ENCODE assay signal across 20 cellular contexts in the genomic region with DNA sequence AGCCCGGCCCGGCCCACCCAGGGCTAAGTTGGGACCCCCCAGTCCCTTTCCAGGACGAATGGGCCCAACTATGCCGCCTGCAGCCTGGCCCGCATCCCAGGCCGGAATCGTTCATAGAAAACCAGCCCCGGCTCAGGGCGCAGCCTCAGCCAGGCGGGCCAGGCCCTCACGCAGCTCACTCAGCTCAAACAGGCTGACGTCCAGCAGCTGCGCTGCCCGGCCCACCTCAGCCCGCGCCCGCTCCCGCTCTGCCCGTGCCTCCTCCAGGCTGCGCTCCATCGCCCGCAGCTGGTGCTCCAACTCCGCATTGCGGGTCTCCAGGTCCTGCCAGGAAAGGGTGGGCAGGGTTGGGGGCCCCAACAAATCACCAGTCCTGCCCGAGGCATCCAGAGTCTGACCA. TPM values are rescaled to one million over a fixed set of nuclear protein-coding genes. Genes with fewer than 3 reads are reported as not detected.
DNase-seq lines count a peak whose midpoint lies in the region; ATAC-seq, FAIRE-seq and TF ChIP-seq lines count a peak whose summit lies in the region.
"Had no signal": no experiment of that assay in that cellular context is flagged by ENCODE, and none has a peak within 500 bp of the region (broad histone marks: within the 10 kb centered on the region; RNA-seq: fewer than 3 reads in every experiment).

No MANE protein-coding gene starts in this region.

- in situ Hi-C loops in mammary epithelial cell (cut with MboI; ENCODE audit: low sequenced_read_pairs in 2 of 2): no loop called here
- in situ Hi-C loops in K562 (cut with MboI): no loop called here

- no peak for ATAC-seq in K562
- ATAC-seq in mucosa of descending colon: no peak
- ATAC-seq in stimulated activated naive B cell treated with anti-CD40 and anti-IgM and Interleukin-4, amounts not matched to agents 10 μg/mL and 1 μg/mL and 100 μg/mL, for 72 hours (replicated peaks): no peak
- ATAC-seq in CD4-positive, alpha-beta T cell (ENCODE audit: poor library complexity): no peak
- ATAC-seq: A549 had no signal

- no peak overlapping the region for H3K4me2 ChIP-seq in mammary epithelial cell (ENCODE audit: insufficient read depth, low read depth, low read length)
- no peak overlapping the region for H3K4me2 ChIP-seq in K562 (ENCODE audit: insufficient read depth, low read length)
- H3K4me2 ChIP-seq: A549 had no signal

- H3K36me3 Mint-ChIP-seq in stimulated activated naive B cell treated with anti-CD40 and anti-IgM and Interleukin-4, amounts not matched to agents 10 μg/mL and 1 μg/mL and 100 μg/mL, for 72 hours: peaks cover 26 to 31% of the 10 kb centered on the region in 2 donors
- H3K36me3 Mint-ChIP-seq in CD4-positive, alpha-beta T cell (ENCODE audit: low read depth): peaks cover 26% of the 10 kb centered on the region

- peaks cover 17% of the 10 kb centered on the region for H3K79me2 ChIP-seq in mammary epithelial cell (ENCODE audit: insufficient read depth, low read length)
- H3K79me2 ChIP-seq in K562 (ENCODE audit: control insufficient read depth, insufficient read depth, low read length): no peaks in the 10 kb centered on the region

- H3K9me3 ChIP-seq in mammary epithelial cell (replicated peaks; ENCODE audit: insufficient read depth, low read length) (no peaks in the 10 kb centered on the region), breast epithelium (no peaks in the 10 kb centered on the region), K562 (replicated peaks; ENCODE audit: control insufficient read depth, insufficient read depth, low read depth, low read length) (no peaks in the 10 kb centered on the region), mucosa of descending colon (no peaks in the 10 kb centered on the region)
- H3K9me3 ChIP-seq in CD4-positive, alpha-beta T cell (ENCODE audit: control insufficient read depth, low read length): no peaks in the 10 kb centered on the region
- H3K9me3 ChIP-seq: A549, HAP-1 had no signal

- no peak overlapping the region for H3K4me3 Mint-ChIP-seq in stimulated activated naive B cell treated with anti-CD40 and anti-IgM and Interleukin-4, amounts not matched to agents 10 μg/mL and 1 μg/mL and 100 μg/mL, for 72 hours
- H3K4me3 Mint-ChIP-seq in CD4-positive, alpha-beta T cell: no peak overlapping the region
- H3K4me3 Mint-ChIP-seq: CD4-positive, alpha-beta memory T cell had no signal

- dilution Hi-C loops in mammary epithelial cell (cut with HindIII; ENCODE audit: low sequenced_read_pairs): loop anchor here (5.0 kb wide), 1 partner anchor 82 kb away; no protein-coding TSS in a partner anchor

- no peak for FAIRE-seq in K562 (lab: Jason Lieb, UNC)
- FAIRE-seq: A549, H1 had no signal

- H3K27me3 ChIP-seq in mammary epithelial cell (ENCODE audit: insufficient read depth, low read length) (no peaks in the 10 kb centered on the region), breast epithelium (no peaks in the 10 kb centered on the region), K562 (ENCODE audit: control insufficient read depth in 2 of 2, insufficient read depth in 2 of 2, low read length in 2 of 2) (no peaks in the 10 kb centered on the region)
- H3K27me3 ChIP-seq in CD4-positive, alpha-beta T cell (ENCODE audit: control insufficient read depth, insufficient read depth, low read length): peaks cover 4% of the 10 kb centered on the region

- H3K27ac Mint-ChIP-seq in stimulated activated naive B cell treated with anti-CD40 and anti-IgM and Interleukin-4, amounts not matched to agents 10 μg/mL and 1 μg/mL and 100 μg/mL, for 72 hours: peak overlapping the region; percentile 5
- no peak overlapping the region for H3K27ac Mint-ChIP-seq in CD4-positive, alpha-beta T cell
- H3K27ac Mint-ChIP-seq: IgD-negative memory B cell had no signal

- H4K20me1 ChIP-seq in mammary epithelial cell (ENCODE audit: insufficient read depth, low read length) (no peaks in the 10 kb centered on the region), K562 (replicated peaks; ENCODE audit: control insufficient read depth, insufficient read depth, low read length) (0 out of 2 replicates have a peak, but pooled peaks cover 3% of the 10 kb centered on the region)

- TF ChIP-seq CTCF in mammary epithelial cell (conservative IDR thresholded peaks at IDR 0.05 in 1 of 2, IDR thresholded peaks at IDR 0.05 in 1 of 2; ENCODE audit: extremely low read depth in 1 of 2, insufficient read depth in 1 of 2, low read depth in 1 of 2, low read length in 2 of 2) (no peak), breast epithelium (IDR thresholded peaks at IDR 0.05) (no peak), K562 (IDR thresholded peaks at IDR 0.05 in 2 of 3, conservative IDR thresholded peaks at IDR 0.05 in 1 of 3; ENCODE audit: insufficient read depth in 2 of 3, low read depth in 1 of 3, low read length in 3 of 3) (no peak), mucosa of descending colon (IDR thresholded peaks at IDR 0.05) (no peak)
- no peak for TF ChIP-seq CTCF in CD4-positive, alpha-beta T cell (IDR thresholded peaks at IDR 0.05)

- H3K4me3 ChIP-seq in mammary epithelial cell (replicated peaks in 1 of 3; ENCODE audit: insufficient read depth in 1 of 3, low read depth in 2 of 3, low read length in 3 of 3) (no peak overlapping the region), breast epithelium (no peak overlapping the region), K562 (no peak overlapping the region), mucosa of descending colon (no peak overlapping the region)
- H3K4me3 ChIP-seq: A549, HAP-1 had no signal

- no peaks in the 10 kb centered on the region for H3K4me1 ChIP-seq in mammary epithelial cell (ENCODE audit: insufficient read depth, low read length)
- H3K4me1 ChIP-seq in breast epithelium: no peaks in the 10 kb centered on the region
- H3K4me1 ChIP-seq in K562 (replicated peaks in 1 of 2; ENCODE audit: control insufficient read depth in 2 of 2, insufficient read depth in 2 of 2, low read length in 2 of 2): peaks cover 5 to 28% of the 10 kb centered on the region in 2 experiments; a peak in 4 of 5 replicates
- H3K4me1 ChIP-seq in mucosa of descending colon (ENCODE audit: low read depth): peaks cover 5% of the 10 kb centered on the region
- H3K4me1 ChIP-seq: A549, HAP-1 had no signal

- TF ChIP-seq RAD21 in K562 (CRISPR knock-in tag; conservative IDR thresholded peaks at IDR 0.05 in 1 of 2, IDR thresholded peaks at IDR 0.05 in 1 of 2): no peak

- H3K9me3 Mint-ChIP-seq in stimulated activated naive B cell treated with anti-CD40 and anti-IgM and Interleukin-4, amounts not matched to agents 10 μg/mL and 1 μg/mL and 100 μg/mL, for 72 hours: no peaks in the 10 kb centered on the region
- no peaks in the 10 kb centered on the region for H3K9me3 Mint-ChIP-seq in CD4-positive, alpha-beta T cell
- H3K9me3 Mint-ChIP-seq: CD4-positive, alpha-beta memory T cell had no signal

- H3K9ac ChIP-seq in mammary epithelial cell (ENCODE audit: insufficient read depth, low read length): no peak overlapping the region
- no peak overlapping the region for H3K9ac ChIP-seq in K562 (ENCODE audit: insufficient read depth in 1 of 2, low read depth in 2 of 2, low read length in 2 of 2)

- no peak for TF ChIP-seq EP300 in K562 (IDR thresholded peaks at IDR 0.05; ENCODE audit: low read length)

- H3K9me1 ChIP-seq in K562 (ENCODE audit: control insufficient read depth, insufficient read depth, low read length): peaks cover 2% of the 10 kb centered on the region

- 92% methylated on average over 22 of the region's 25 CpGs for WGBS in mammary epithelial cell (ENCODE audit: low coverage, missing lambda C conversion rate)
- 87% methylated on average over 18 of the region's 25 CpGs for WGBS in K562 (ENCODE audit: insufficient coverage, low coverage, missing lambda C conversion rate)

- H3K36me3 ChIP-seq in mammary epithelial cell (ENCODE audit: insufficient read depth, low read length): peaks cover 7% of the 10 kb centered on the region
- H3K36me3 ChIP-seq in breast epithelium: no peaks in the 10 kb centered on the region
- peaks cover 30% of the 10 kb centered on the region; the same call in 2 of the 3 replicates for H3K36me3 ChIP-seq in K562 (ENCODE audit: control insufficient read depth, insufficient read depth, low read length)
- H3K36me3 ChIP-seq in mucosa of descending colon (ENCODE audit: low read depth): peaks cover 3% of the 10 kb centered on the region

- CTCF ChIA-PET in mammary epithelial cell (lab: Charles Lee; ENCODE audit: low non-redundant PET): no interaction called here
- CTCF ChIA-PET in K562 (lab: Yijun Ruan, JAX; ENCODE audit: low intra/inter-chr PET ratio): no interaction called here
- CTCF ChIA-PET in CD4-positive, alpha-beta T cell (lab: Charles Lee): no interaction called here

- DNase-seq in mammary epithelial cell: no peak
- DNase-seq in breast epithelium (ENCODE audit: low spot score in 2 of 2): no peak
- DNase-seq in K562 (ENCODE audit: extremely low read depth in 1 of 4, low spot score in 3 of 4): no peak
- DNase-seq in mucosa of descending colon: peak in 2 of 3 donors; percentile 16 to 45
- DNase-seq in stimulated activated naive B cell treated with anti-CD40 and anti-IgM and Interleukin-4, amounts not matched to agents 10 μg/mL and 1 μg/mL and 100 μg/mL, for 72 hours: no peak
- no peak for DNase-seq in H4 (ENCODE audit: low spot score)
- no peak for DNase-seq in CD4-positive, alpha-beta T cell
- no peak for DNase-seq in hepatic stellate cell (ENCODE audit: low spot score)
- DNase-seq: AML-193; CD4-positive, alpha-beta memory T cell; DMS153; DMS79; GF-D8 had no signal

- TF ChIP-seq POLR2A in breast epithelium (IDR thresholded peaks at IDR 0.05) (no peak), K562 (conservative IDR thresholded peaks at IDR 0.05) (peak; percentile 14; the same call in 1 of the 2 replicates)

- no peak overlapping the region for H3K27ac ChIP-seq in mammary epithelial cell (ENCODE audit: insufficient read depth, low read depth, low read length)
- H3K27ac ChIP-seq in breast epithelium: no peak overlapping the region
- no peak overlapping the region for H3K27ac ChIP-seq in K562 (ENCODE audit: extremely low read depth, low read depth, low read length)
- no peak overlapping the region for H3K27ac ChIP-seq in CD4-positive, alpha-beta T cell (ENCODE audit: low read depth, low read length)
- H3K27ac ChIP-seq: 22Rv1, A549, C4-2B, HL-60 had no signal

- H2AFZ ChIP-seq in mammary epithelial cell (ENCODE audit: low read depth, low read length) (no peak overlapping the region), K562 (ENCODE audit: low read depth, low read length) (no peak overlapping the region)

- intact Hi-C loops in mammary epithelial cell (cut with micrococcal nuclease) (no loop called here), breast epithelium (cut with DNase I; ENCODE audit: low total_unique reads) (no loop called here), K562 (cut with micrococcal nuclease) (no loop called here), mucosa of descending colon (cut with DNase I, micrococcal nuclease) (no loop called here)
- intact Hi-C loops in CD4-positive, alpha-beta T cell (cut with DNase I, micrococcal nuclease): no loop called here

- H3K27me3 Mint-ChIP-seq in stimulated activated naive B cell treated with anti-CD40 and anti-IgM and Interleukin-4, amounts not matched to agents 10 μg/mL and 1 μg/mL and 100 μg/mL, for 72 hours: peaks cover 16 to 23% of the 10 kb centered on the region in 2 donors
- H3K27me3 Mint-ChIP-seq in CD4-positive, alpha-beta T cell: peaks cover 12% of the 10 kb centered on the region

- BruUV-seq in mammary epithelial cell (replicated peaks; lab: Mats Ljungman, UMichigan) (TSS peak; percentile 37), K562 (replicated peaks; lab: Mats Ljungman, UMichigan) (no TSS peak)

- POLR2A ChIA-PET in K562 (lab: Yijun Ruan, JAX): interaction anchor here (0.6 to 4.6 kb wide), 7 partner anchors 10 to 47 kb away, joined by 3 to 34 read pairs (median 3); a partner anchor contains a TSS
- POLR2A ChIA-PET in CD4-positive, alpha-beta T cell (lab: Charles Lee): interaction anchor here (4.7 kb wide), 1 partner anchor 10 kb away, joined by 20 read pairs; a partner anchor contains a TSS

- peaks cover 6 to 26% of the 10 kb centered on the region in 2 donors for H3K4me1 Mint-ChIP-seq in stimulated activated naive B cell treated with anti-CD40 and anti-IgM and Interleukin-4, amounts not matched to agents 10 μg/mL and 1 μg/mL and 100 μg/mL, for 72 hours
- H3K4me1 Mint-ChIP-seq in CD4-positive, alpha-beta T cell (ENCODE audit: low read depth): peaks cover 10% of the 10 kb centered on the region

RNA-seq across cellular contexts. Expression of a gene that starts 9.8 kb away (rescaled TPM):
- total RNA-seq in mammary epithelial cell (10 to 100 TPM; 44.2 to 47.7 TPM), breast epithelium (10 to 100 TPM; 34.1 to 44.9 (median 40.2) TPM), K562 (2014; rRNA removed) (113 and 149 TPM in 2 replicates), K562 (2014; rRNA removed; fragmentation: Illumina TruSeq; extraction: Trizol) (26.2 and 45.7 TPM in 2 replicates), K562 (2015; rRNA removed; fragmentation: Illumina TruSeq; extraction: Trizol) (51.1 and 57.8 TPM in 2 replicates), K562 (2021) (78.9 and 88.6 TPM in 2 replicates), mucosa of descending colon (10 to 100 TPM; 37.4 to 47.3 (median 40.4) TPM)
- polyA plus RNA-seq in mammary epithelial cell (44.4 TPM), K562 (2011; rRNA removed) (35.6 and 43.2 TPM in 2 replicates), K562 (2014; fragmentation: Illumina TruSeq; extraction: Trizol) (33.3 and 53.3 TPM in 2 replicates), K562 (2014; fragmentation: Nextera tagmentation; extraction: Ambion mirVana) (1 to 10 TPM; 1.1 to 6.3 TPM), K562 (2014; rRNA removed) (61.3 and 65.9 TPM in 2 replicates)
- polyA minus RNA-seq in mammary epithelial cell: 27.9 TPM
- 17.3 and 60.1 TPM in 2 replicates for total RNA-seq in K562 (2011; cell fraction: chromatin; rRNA removed; ENCODE audit: low replicate concordance)
- total RNA-seq in K562 (2011; cell fraction: nucleolus; rRNA removed): 53.9 and 64.9 TPM in 2 replicates
- 23.2 and 29.4 TPM in 2 replicates for total RNA-seq in K562 (2011; cell fraction: nucleoplasm; rRNA removed)
- polyA plus RNA-seq in K562 (2011; cell fraction: cytosol; rRNA removed): 53.9 and 97.8 TPM in 2 replicates
- polyA plus RNA-seq in K562 (2011; cell fraction: nucleus; rRNA removed): 37.4 and 64.0 TPM in 2 replicates
- polyA plus RNA-seq in K562 (2012): 53.0 and 58.9 TPM in 2 replicates
- 27.6 and 57.1 TPM in 2 replicates for polyA minus RNA-seq in K562 (2011; rRNA and poly(A)+ RNA removed)
- polyA minus RNA-seq in K562 (2011; cell fraction: cytosol; rRNA and poly(A)+ RNA removed): 34.9 and 39.1 TPM in 2 replicates
- polyA minus RNA-seq in K562 (2011; cell fraction: nucleus; rRNA and poly(A)+ RNA removed): 23.5 and 26.5 TPM in 2 replicates
- 68.6 and 70.9 TPM in 2 replicates for total RNA-seq in H4 (2014; rRNA removed; shearing (Covaris generic))
- total RNA-seq in CD4-positive, alpha-beta T cell: 10 to 100 TPM; 47.9 to 49.7 TPM

RNA-seq across cellular contexts. Expression of a gene that starts 10.1 kb away (rescaled TPM):
- total RNA-seq in mammary epithelial cell (100 to 1,000 TPM; 180 to 226 TPM), breast epithelium (100 to 1,000 TPM; 144 to 204 (median 190) TPM), K562 (2014; rRNA removed) (239 and 305 TPM in 2 replicates), K562 (2014; rRNA removed; fragmentation: Illumina TruSeq; extraction: Trizol) (19.2 and 33.2 TPM in 2 replicates), K562 (2015; rRNA removed; fragmentation: Illumina TruSeq; extraction: Trizol) (130 and 147 TPM in 2 replicates), K562 (2021) (273 and 289 TPM in 2 replicates), mucosa of descending colon (100 to 1,000 TPM; 119 to 227 (median 176) TPM)
- polyA plus RNA-seq in mammary epithelial cell (248 TPM), K562 (2011; rRNA removed) (159 and 263 TPM in 2 replicates), K562 (2014; fragmentation: Illumina TruSeq; extraction: Trizol) (50.1 and 152 TPM in 2 replicates), K562 (2014; fragmentation: Nextera tagmentation; extraction: Ambion mirVana) (10 to 100 TPM in 1 of 2 experiments, 1 to 10 TPM in 1; 5.8 to 18.3 TPM), K562 (2014; rRNA removed) (230 and 233 TPM in 2 replicates)
- polyA minus RNA-seq in mammary epithelial cell: 75.2 TPM
- 63.5 and 278 TPM in 2 replicates for total RNA-seq in K562 (2011; cell fraction: chromatin; rRNA removed; ENCODE audit: low replicate concordance)
- 249 and 252 TPM in 2 replicates for total RNA-seq in K562 (2011; cell fraction: nucleolus; rRNA removed)
- 127 and 141 TPM in 2 replicates for total RNA-seq in K562 (2011; cell fraction: nucleoplasm; rRNA removed)
- 307 and 533 TPM in 2 replicates for polyA plus RNA-seq in K562 (2011; cell fraction: cytosol; rRNA removed)
- 164 and 210 TPM in 2 replicates for polyA plus RNA-seq in K562 (2011; cell fraction: nucleus; rRNA removed)
- 176 and 372 TPM in 2 replicates for polyA plus RNA-seq in K562 (2012)
- 43.6 and 67.0 TPM in 2 replicates for polyA minus RNA-seq in K562 (2011; rRNA and poly(A)+ RNA removed)
- polyA minus RNA-seq in K562 (2011; cell fraction: cytosol; rRNA and poly(A)+ RNA removed): 103 and 143 TPM in 2 replicates
- polyA minus RNA-seq in K562 (2011; cell fraction: nucleus; rRNA and poly(A)+ RNA removed): 49.1 and 66.3 TPM in 2 replicates
- total RNA-seq in H4 (2014; rRNA removed; shearing (Covaris generic)): 386 and 421 TPM in 2 replicates
- 100 to 1,000 TPM; 135 to 143 TPM for total RNA-seq in CD4-positive, alpha-beta T cell

RNA-seq across cellular contexts. Expression of a gene that starts 11.7 kb away (rescaled TPM):
- total RNA-seq in mammary epithelial cell (100 to 1,000 TPM; 114 to 138 TPM), breast epithelium (10 to 100 TPM; 34.2 to 62.6 (median 56.6) TPM), K562 (2014; rRNA removed) (4.2 and 6.8 TPM in 2 replicates), K562 (2014; rRNA removed; fragmentation: Illumina TruSeq; extraction: Trizol) (1.2 and 1.3 TPM in 2 replicates), K562 (2015; rRNA removed; fragmentation: Illumina TruSeq; extraction: Trizol) (1.5 and 2.7 TPM in 2 replicates), K562 (2021) (3.4 and 4.1 TPM in 2 replicates), mucosa of descending colon (10 to 100 TPM in 1 of 3 donors, 1 to 10 TPM in 2; 2.2 to 18.0 (median 6.5) TPM)
- polyA plus RNA-seq in mammary epithelial cell (110 TPM), K562 (2011; rRNA removed) (5.1 and 10.3 TPM in 2 replicates), K562 (2014; fragmentation: Illumina TruSeq; extraction: Trizol) (2.9 and 4.7 TPM in 2 replicates), K562 (2014; fragmentation: Nextera tagmentation; extraction: Ambion mirVana) (not detected), K562 (2014; rRNA removed) (3.7 and 6.4 TPM in 2 replicates)
- 18.1 TPM for polyA minus RNA-seq in mammary epithelial cell
- total RNA-seq in K562 (2011; cell fraction: chromatin; rRNA removed; ENCODE audit: low replicate concordance): 9.9 and 22.2 TPM in 2 replicates
- total RNA-seq in K562 (2011; cell fraction: nucleolus; rRNA removed): 12.0 and 12.4 TPM in 2 replicates
- 9.1 and 12.6 TPM in 2 replicates for total RNA-seq in K562 (2011; cell fraction: nucleoplasm; rRNA removed)
- polyA plus RNA-seq in K562 (2011; cell fraction: cytosol; rRNA removed): 9.6 and 10.5 TPM in 2 replicates
- 9.2 and 20.4 TPM in 2 replicates for polyA plus RNA-seq in K562 (2011; cell fraction: nucleus; rRNA removed)
- 2.4 and 5.5 TPM in 2 replicates for polyA plus RNA-seq in K562 (2012)
- polyA minus RNA-seq in K562 (2011; rRNA and poly(A)+ RNA removed): 2.5 and 2.9 TPM in 2 replicates
- 3.3 and 6.9 TPM in 2 replicates for polyA minus RNA-seq in K562 (2011; cell fraction: cytosol; rRNA and poly(A)+ RNA removed)
- 3.4 and 8.3 TPM in 2 replicates for polyA minus RNA-seq in K562 (2011; cell fraction: nucleus; rRNA and poly(A)+ RNA removed)
- 32.5 and 47.3 TPM in 2 replicates for total RNA-seq in H4 (2014; rRNA removed; shearing (Covaris generic))
- total RNA-seq in CD4-positive, alpha-beta T cell: 1 to 10 TPM; 1.1 TPM

RNA-seq across cellular contexts. Expression of a gene that starts 33.4 kb away (rescaled TPM):
- total RNA-seq in mammary epithelial cell (1 to 10 TPM in 1 of 2 donors, under 1 TPM in 1; 0.33 to 1.4 TPM), breast epithelium (under 1 TPM in 2 of 3 donors, not detected in 1; 0.29 to 0.66 TPM), K562 (2014; rRNA removed) (0.86 TPM in 2 replicates), K562 (2014; rRNA removed; fragmentation: Illumina TruSeq; extraction: Trizol) (0.13 and 0.33 TPM in 2 replicates), K562 (2015; rRNA removed; fragmentation: Illumina TruSeq; extraction: Trizol) (0.43 and 1.4 TPM in 2 replicates), K562 (2021) (1.5 and 1.7 TPM in 2 replicates), mucosa of descending colon (1 to 10 TPM in 1 of 3 donors, under 1 TPM in 2; 0.17 to 1.3 (median 0.39) TPM)
- polyA plus RNA-seq in mammary epithelial cell (0.65 TPM), K562 (2011; rRNA removed) (1.5 and 3.8 TPM in 2 replicates), K562 (2014; fragmentation: Illumina TruSeq; extraction: Trizol) (0.80 and 1.7 TPM in 2 replicates), K562 (2014; fragmentation: Nextera tagmentation; extraction: Ambion mirVana) (not detected), K562 (2014; rRNA removed) (1.1 TPM in 2 replicates)
- not detected for polyA minus RNA-seq in mammary epithelial cell
- total RNA-seq in K562 (2011; cell fraction: chromatin; rRNA removed; ENCODE audit: low replicate concordance): 1.3 and 6.2 TPM in 2 replicates
- total RNA-seq in K562 (2011; cell fraction: nucleolus; rRNA removed): 4.2 and 5.0 TPM in 2 replicates
- 1.5 and 3.7 TPM in 2 replicates for total RNA-seq in K562 (2011; cell fraction: nucleoplasm; rRNA removed)
- polyA plus RNA-seq in K562 (2011; cell fraction: cytosol; rRNA removed): 5.5 and 5.7 TPM in 2 replicates
- 3.7 and 4.0 TPM in 2 replicates for polyA plus RNA-seq in K562 (2011; cell fraction: nucleus; rRNA removed)
- 0.71 and 0.87 TPM in 2 replicates for polyA plus RNA-seq in K562 (2012)
- polyA minus RNA-seq in K562 (2011; rRNA and poly(A)+ RNA removed): 1.1 and 2.3 TPM in 2 replicates
- polyA minus RNA-seq in K562 (2011; cell fraction: cytosol; rRNA and poly(A)+ RNA removed): 1.2 and 3.5 TPM in 2 replicates
- polyA minus RNA-seq in K562 (2011; cell fraction: nucleus; rRNA and poly(A)+ RNA removed): 0.40 and 0.78 TPM in 2 replicates
- 1.0 TPM in 1 of 2 replicates, not detected in the other for total RNA-seq in H4 (2014; rRNA removed; shearing (Covaris generic))
- total RNA-seq in CD4-positive, alpha-beta T cell: not detected
- total RNA-seq: CD4-positive, alpha-beta memory T cell had no signal
- polyA plus RNA-seq: CD4-positive, alpha-beta memory T cell; IgD-negative memory B cell had no signal

Comparison
In these comparisons a context has a peak if more than half of its experiments do, and no peak if none do; other contexts are left out.
1. DNase-seq: peak in mucosa of descending colon (2 of 3); none in mammary epithelial cell (single experiment), breast epithelium (0 of 2), K562 (0 of 4), stimulated activated naive B cell treated with anti-CD40 and anti-IgM and Interleukin-4, amounts not matched to agents 10 μg/mL and 1 μg/mL and 100 μg/mL, for 72 hours (single experiment), H4 (single experiment), CD4-positive, alpha-beta T cell (0 of 10) and hepatic stellate cell (single experiment).